ENCODE assay signal across 18 cellular contexts in genomic region chr18:79771446-79772107, GRCh38. TPM values are rescaled to one million over a fixed set of nuclear protein-coding genes. Genes with fewer than 3 reads are reported as not detected.
"Had no signal": no experiment of that assay in that cellular context is flagged by ENCODE, and none has a peak within 500 bp of the region (broad histone marks: within the 10 kb centered on the region; RNA-seq: fewer than 3 reads in every experiment).

No MANE protein-coding gene starts in this region.

- H3K4me2 ChIP-seq: SK-N-SH had no signal

- DNase-seq: activated B cell treated with CpG ODN at 0.5 μM for 24 hours; activated CD4-positive, alpha-beta T cell treated with anti-CD3 and anti-CD28 coated beads, Interleukin-2, amount 10 ng/mL, durations not matched to agents 24 days and 14 days; activated CD8-positive, alpha-beta memory T cell treated with anti-CD3 and anti-CD28 coated beads for 24 hours; amygdala; effector memory CD8-positive, alpha-beta T cell; foreskin fibroblast; hippocampal formation; left cardiac atrium; natural killer cell; SK-N-SH; stimulated activated CD4-positive, alpha-beta T cell treated with anti-CD3 and anti-CD28 coated beads, Interleukin-2, amount 100 ng/mL, for 24 hours; stimulated activated naive CD4-positive, alpha-beta T cell treated with Interleukin-2 at 50 U/mL for 16 hours; trophoblast cell had no signal

- H3K4me1 Mint-ChIP-seq: activated B cell treated with CpG ODN at 0.5 μM for 24 hours; activated CD4-positive, alpha-beta T cell treated with anti-CD3 and anti-CD28 coated beads, Interleukin-2, amount 10 ng/mL, durations not matched to agents 24 days and 14 days; natural killer cell had no signal

- H3K36me3 ChIP-seq: cardiac muscle cell, neutrophil had no signal

- H3K27ac Mint-ChIP-seq: activated B cell treated with CpG ODN at 0.5 μM for 24 hours; activated CD4-positive, alpha-beta T cell treated with anti-CD3 and anti-CD28 coated beads, Interleukin-2, amount 10 ng/mL, durations not matched to agents 24 days and 14 days; activated naive CD8-positive, alpha-beta T cell; effector memory CD8-positive, alpha-beta T cell; natural killer cell; T-helper 2 cell treated with Interferon-gamma antibody and Interleukin-4, amounts not matched to agents 5 μg/mL and 100 μg/mL, for 36 hours had no signal

- H2AFZ ChIP-seq: parathyroid adenoma had no signal

- H3K4me1 ChIP-seq: parathyroid adenoma had no signal

- ATAC-seq: effector memory CD8-positive, alpha-beta T cell; left cardiac atrium; natural killer cell had no signal

- H3K36me3 Mint-ChIP-seq: natural killer cell had no signal

- H3K27me3 ChIP-seq: cardiac muscle cell had no signal

- H3K4me3 Mint-ChIP-seq: activated B cell treated with CpG ODN at 0.5 μM for 24 hours; activated CD4-positive, alpha-beta T cell treated with anti-CD3 and anti-CD28 coated beads, Interleukin-2, amount 10 ng/mL, durations not matched to agents 24 days and 14 days; activated naive CD8-positive, alpha-beta T cell; effector memory CD8-positive, alpha-beta T cell; natural killer cell; T-helper 2 cell treated with Interferon-gamma antibody and Interleukin-4, amounts not matched to agents 5 μg/mL and 100 μg/mL, for 36 hours had no signal

- H3K9me3 ChIP-seq: neutrophil, SK-N-SH had no signal

- H3K9me3 Mint-ChIP-seq: activated CD4-positive, alpha-beta T cell treated with anti-CD3 and anti-CD28 coated beads, Interleukin-2, amount 10 ng/mL, durations not matched to agents 24 days and 14 days had no signal

- H3K79me2 ChIP-seq: parathyroid adenoma had no signal

- H3K27ac ChIP-seq: cardiac muscle cell, neutrophil, parathyroid adenoma had no signal

- H3K4me3 ChIP-seq: cardiac muscle cell had no signal

- H3K9ac ChIP-seq: parathyroid adenoma, SK-N-SH had no signal

RNA-seq across cellular contexts. Expression of gene KCNG2, which starts 26.2 kb away (rescaled TPM):
- total RNA-seq: activated B cell treated with CpG ODN at 0.5 μM for 24 hours; activated CD4-positive, alpha-beta T cell treated with anti-CD3 and anti-CD28 coated beads, Interleukin-2, amount 10 ng/mL, durations not matched to agents 24 days and 14 days; cardiac muscle cell; natural killer cell had no signal
- polyA plus RNA-seq: SK-N-SH had no signal
